In genomic region chr19:40791996-40792395, GRCh38 we compare ENCODE assay signal across 11 cellular contexts.
A peak's percentile ranks its signal among the peaks of the same experiment; 100 is the strongest.
DNase-seq lines count a peak whose midpoint lies in the region; ATAC-seq and TF ChIP-seq lines count a peak whose summit lies in the region.
"Had no signal": no experiment of that assay in that cellular context is flagged by ENCODE, and none has a peak within 500 bp of the region (broad histone marks: within the 10 kb centered on the region; RNA-seq: fewer than 3 reads in every experiment).

No MANE protein-coding gene starts in this region.

- TF ChIP-seq CTCF in RWPE1 (conservative IDR thresholded peaks at IDR 0.05; ENCODE audit: low read depth), result no peak

- DNase-seq in RWPE1 (ENCODE audit: low spot score) (no peak), NCI-H446 treated with DMSO at 0.1 percent for 48 hours (lab: John Stamatoyannopoulos, UW) (no peak)
- DNase-seq: dorsolateral prefrontal cortex, foreskin melanocyte, GM23248, kidney glomerular epithelial cell, NCI-H1436 had no signal

- H3K9ac ChIP-seq in BLaER1 (peak overlapping the region; percentile 4; the same call in 1 of the 2 replicates), mucosa of rectum (ENCODE audit: low read depth in 1 of 2, low read length in 2 of 2) (peak overlapping the region in 1 of 2 donors; percentile 19)
- H3K9ac ChIP-seq: GM23248 had no signal

- H3K9me3 ChIP-seq in BLaER1, result no peaks in the 10 kb centered on the region
- no peaks in the 10 kb centered on the region for H3K9me3 ChIP-seq in mucosa of rectum (ENCODE audit: control insufficient read depth in 2 of 2, low read length in 2 of 2)

- no peaks in the 10 kb centered on the region for H3K27me3 ChIP-seq in BLaER1
- no peaks in the 10 kb centered on the region for H3K27me3 ChIP-seq in mucosa of rectum (ENCODE audit: control insufficient read depth in 2 of 2, insufficient read depth in 2 of 2, low read length in 2 of 2)
- H3K27me3 ChIP-seq: dorsolateral prefrontal cortex had no signal

- CTCF ChIA-PET in RWPE1 (lab: Yijun Ruan, JAX), result no interaction called here

- H4K20me1 ChIP-seq in BLaER1, result no peaks in the 10 kb centered on the region

- peak overlapping the region; percentile 12 for H3K4me2 ChIP-seq in BLaER1

- H3K36me3 ChIP-seq in BLaER1 (peaks cover 43% of the 10 kb centered on the region), mucosa of rectum (ENCODE audit: control insufficient read depth in 2 of 2, insufficient read depth in 2 of 2, low read length in 2 of 2) (peaks cover 5 to 21% of the 10 kb centered on the region in 2 donors)

- H3K4me1 ChIP-seq in BLaER1 (peaks cover 27% of the 10 kb centered on the region), mucosa of rectum (ENCODE audit: control insufficient read depth in 2 of 2, insufficient read depth in 2 of 2, low read length in 2 of 2) (peaks cover 15 to 17% of the 10 kb centered on the region in 2 donors)

- ATAC-seq in HG02588 (IDR thresholded peaks at IDR 0.05; ENCODE audit: unreplicated experiment), result no peak
- ATAC-seq in GM21528 (IDR thresholded peaks at IDR 0.05; ENCODE audit: low FRiP score, unreplicated experiment), result no peak

- H3K27ac ChIP-seq in BLaER1 (no peak overlapping the region), RWPE1 (peak overlapping the region; percentile 16; the same call in 1 of the 2 replicates), mucosa of rectum (ENCODE audit: low read depth in 2 of 2, low read length in 2 of 2) (peak overlapping the region; percentile 82)
- H3K27ac ChIP-seq: GM23248 had no signal

- H3K4me3 ChIP-seq in BLaER1, result no peak overlapping the region
- H3K4me3 ChIP-seq in mucosa of rectum (ENCODE audit: low read length in 2 of 2), result no peak overlapping the region
- H3K4me3 ChIP-seq: dorsolateral prefrontal cortex, GM23248 had no signal

- POLR2A ChIA-PET in RWPE1 (lab: Yijun Ruan, JAX; ENCODE audit: low non-redundant PET), result no interaction called here
